Comparison of ENCODE assay signal across 10 cellular contexts in genomic region chr16:4976079-4976478, GRCh38. TPM values are rescaled to one million over a fixed set of nuclear protein-coding genes. Genes with fewer than 3 reads are reported as not detected.
DNase-seq lines count a peak whose midpoint lies in the region; ATAC-seq and TF ChIP-seq lines count a peak whose summit lies in the region.
"Had no signal": no experiment of that assay in that cellular context is flagged by ENCODE, and none has a peak within 500 bp of the region (broad histone marks: within the 10 kb centered on the region; RNA-seq: fewer than 3 reads in every experiment).

No MANE protein-coding gene starts in this region.

- ATAC-seq in GM18870 (IDR thresholded peaks at IDR 0.05; ENCODE audit: unreplicated experiment), result peak; percentile 95
- peak; percentile 83 for ATAC-seq in HG02642 (IDR thresholded peaks at IDR 0.05; ENCODE audit: poor library complexity, unreplicated experiment)

- H3K27me3 ChIP-seq in MM.1S (replicated peaks; ENCODE audit: insufficient read depth, low read length) (peaks cover 31% of the 10 kb centered on the region), mucosa of rectum (ENCODE audit: control insufficient read depth in 2 of 2, insufficient read depth in 2 of 2, low read length in 2 of 2) (no peaks in the 10 kb centered on the region), tibial artery (peaks cover 0 to 19% of the 10 kb centered on the region in 2 donors)

- in situ Hi-C loops in G401 (cut with HindIII; ENCODE audit: low sequenced_read_pairs), result no loop called here

- H3K36me3 ChIP-seq in MM.1S (replicated peaks; ENCODE audit: insufficient read depth, low read length), result no peaks in the 10 kb centered on the region
- no peaks in the 10 kb centered on the region for H3K36me3 ChIP-seq in mucosa of rectum (ENCODE audit: control insufficient read depth in 2 of 2, insufficient read depth in 2 of 2, low read length in 2 of 2)
- no peaks in the 10 kb centered on the region for H3K36me3 ChIP-seq in tibial artery
- H3K36me3 ChIP-seq: neutrophil had no signal

- H3K9me3 ChIP-seq in MM.1S (replicated peaks; ENCODE audit: insufficient read depth, low read length) (no peaks in the 10 kb centered on the region), mucosa of rectum (ENCODE audit: control insufficient read depth in 2 of 2, low read length in 2 of 2) (no peaks in the 10 kb centered on the region), tibial artery (peaks cover 0 to 4% (median 0%) of the 10 kb centered on the region in 3 donors)
- H3K9me3 ChIP-seq: neutrophil had no signal

- H3K4me2 ChIP-seq in MM.1S (ENCODE audit: low read depth, low read length), result no peak overlapping the region
- H3K4me2 ChIP-seq: KMS-11 had no signal

- H3K4me3 ChIP-seq in MM.1S (ENCODE audit: low read length) (no peak overlapping the region), mucosa of rectum (ENCODE audit: low read length in 2 of 2) (no peak overlapping the region), tibial artery (no peak overlapping the region)

- TF ChIP-seq CTCF in MM.1S (IDR thresholded peaks at IDR 0.05; ENCODE audit: low read length) (no peak), tibial artery (IDR thresholded peaks at IDR 0.05) (no peak)

- DNase-seq in MM.1S, result peak; percentile 56
- no peak for DNase-seq in NCI-H774 (lab: John Stamatoyannopoulos, UW)
- no peak for DNase-seq in G401 (ENCODE audit: low spot score)
- no peak for DNase-seq in tibial artery
- no peak for DNase-seq in DMS 273 treated with DMSO at 0.1 percent for 48 hours (lab: John Stamatoyannopoulos, UW)

- H3K27ac ChIP-seq in MM.1S (ENCODE audit: low read length), result no peak overlapping the region
- H3K27ac ChIP-seq in mucosa of rectum (ENCODE audit: low read depth in 2 of 2, low read length in 2 of 2), result peak overlapping the region; percentile 61 to 77
- H3K27ac ChIP-seq in tibial artery, result no peak overlapping the region
- H3K27ac ChIP-seq: KMS-11, neutrophil had no signal

- intact Hi-C loops in tibial artery (cut with DNase I; ENCODE audit: low total_unique reads), result no loop called here

- H3K9ac ChIP-seq in MM.1S (ENCODE audit: low read length), result no peak overlapping the region
- peak overlapping the region in 1 of 2 donors; percentile 9 for H3K9ac ChIP-seq in mucosa of rectum (ENCODE audit: low read depth in 1 of 2, low read length in 2 of 2)
- H3K9ac ChIP-seq: KMS-11 had no signal

- no peaks in the 10 kb centered on the region for H3K9me2 ChIP-seq in MM.1S (replicated peaks; ENCODE audit: insufficient read depth, low read length)

- H2AFZ ChIP-seq in MM.1S (ENCODE audit: low read length), result no peak overlapping the region

- no peaks in the 10 kb centered on the region; the same call in 1 of the 2 replicates for H3K4me1 ChIP-seq in MM.1S (ENCODE audit: low read length)
- peaks cover 7 to 8% of the 10 kb centered on the region in 2 donors for H3K4me1 ChIP-seq in mucosa of rectum (ENCODE audit: control insufficient read depth in 2 of 2, insufficient read depth in 2 of 2, low read length in 2 of 2)
- H3K4me1 ChIP-seq in tibial artery, result no peaks in the 10 kb centered on the region

- no peaks in the 10 kb centered on the region for H4K20me1 ChIP-seq in MM.1S (ENCODE audit: insufficient read depth, low read length)

- no peaks in the 10 kb centered on the region; the same call in 1 of the 2 replicates for H3F3A ChIP-seq in MM.1S (ENCODE audit: insufficient read depth, low read length)

- H3K79me2 ChIP-seq in MM.1S (ENCODE audit: low read length), result no peaks in the 10 kb centered on the region

RNA-seq across cellular contexts. Expression of gene SEC14L5, which starts 17.9 kb away (rescaled TPM):
- total RNA-seq in G401 (2014; rRNA removed; shearing (Covaris generic)), result 0.10 and 0.86 TPM in 2 replicates

RNA-seq across cellular contexts. Expression of gene PPL, which starts 39.1 kb away (rescaled TPM):
- total RNA-seq in G401 (2014; rRNA removed; shearing (Covaris generic)), result 33.2 and 41.0 TPM in 2 replicates

RNA-seq across cellular contexts. Expression of gene NAGPA, which starts 57.7 kb away (rescaled TPM):
- total RNA-seq in G401 (2014; rRNA removed; shearing (Covaris generic)), result 23.1 and 31.6 TPM in 2 replicates

Comparison
In these comparisons a context has a peak if more than half of its experiments do, and no peak if none do; other contexts are left out.
1. H3K27ac ChIP-seq: peak in mucosa of rectum (2 of 2); none in MM.1S (single experiment) and tibial artery (0 of 2).